In the genomic region with DNA sequence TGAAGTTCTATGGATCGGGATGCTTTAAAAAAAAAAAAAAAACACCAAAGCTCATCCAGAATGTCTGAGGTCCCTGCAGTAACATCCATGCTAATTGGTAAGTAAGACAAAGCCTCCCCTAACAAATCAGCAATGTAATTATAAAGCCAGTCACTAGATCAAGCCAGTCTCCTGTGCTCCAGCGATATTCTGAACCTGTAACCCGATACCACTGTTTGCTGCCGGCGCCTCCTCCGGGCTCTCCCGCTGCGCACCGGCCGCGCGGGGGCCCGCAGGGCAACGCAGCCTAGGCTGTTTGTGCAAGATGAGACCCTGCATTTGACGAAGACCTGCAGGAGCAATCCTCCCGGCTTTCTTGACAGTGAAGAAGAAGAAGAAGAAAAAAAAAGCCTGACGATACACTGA, we compare ENCODE assay signal across 8 cellular contexts. TPM values are rescaled to one million over a fixed set of nuclear protein-coding genes. Genes with fewer than 3 reads are reported as not detected.
DNase-seq lines count a peak whose midpoint lies in the region; ATAC-seq, FAIRE-seq and TF ChIP-seq lines count a peak whose summit lies in the region.

No MANE protein-coding gene starts in this region.

- peaks cover 100% of the 10 kb centered on the region for H3K79me2 ChIP-seq in PC-3 (ENCODE audit: low read length)
- H3K79me2 ChIP-seq in keratinocyte (ENCODE audit: control insufficient read depth, insufficient read depth, low read length): peaks cover 89% of the 10 kb centered on the region

- no peak for TF ChIP-seq RAD21 in Ishikawa (IDR thresholded peaks at IDR 0.05; ENCODE audit: low read depth)

- H3K9me2 ChIP-seq in PC-3 (replicated peaks; ENCODE audit: low read length): no peaks in the 10 kb centered on the region

- peaks cover 3% of the 10 kb centered on the region; the same call in 1 of the 2 replicates for H3K36me3 ChIP-seq in PC-3 (ENCODE audit: low read depth, low read length)
- H3K36me3 ChIP-seq in brain microvascular endothelial cell (replicated peaks): no peaks in the 10 kb centered on the region
- H3K36me3 ChIP-seq in keratinocyte (ENCODE audit: control insufficient read depth in 2 of 2, extremely low read depth in 1 of 2, insufficient read depth in 2 of 2, low read length in 2 of 2): no peaks in the 10 kb centered on the region

- no peaks in the 10 kb centered on the region for H3K9me1 ChIP-seq in keratinocyte (ENCODE audit: control insufficient read depth, extremely low read depth, insufficient read depth, low read length)

- peak overlapping the region; percentile 79 for H3K9ac ChIP-seq in PC-3 (ENCODE audit: low read length)
- peak overlapping the region; percentile 88 for H3K9ac ChIP-seq in keratinocyte (ENCODE audit: control insufficient read depth, extremely low read depth, insufficient read depth, low read length)

- peak; percentile 42; the same call in 1 of the 2 replicates for TF ChIP-seq EP300 in Ishikawa (IDR thresholded peaks at IDR 0.05; ENCODE audit: borderline replicate concordance)

- H3K27ac ChIP-seq in PC-3 (ENCODE audit: low read length) (peak overlapping the region; percentile 92), brain microvascular endothelial cell (peak overlapping the region; percentile 75), keratinocyte (ENCODE audit: control insufficient read depth, insufficient read depth, low read length) (peak overlapping the region; percentile 100)

- TF ChIP-seq CTCF in PC-3 (conservative IDR thresholded peaks at IDR 0.05; ENCODE audit: low read depth, low read length): peak; percentile 18; the same call in 1 of the 2 replicates
- TF ChIP-seq CTCF in brain microvascular endothelial cell (IDR thresholded peaks at IDR 0.05; ENCODE audit: low read depth, low read length, missing control alignments): peak; percentile 16
- peak in 1 of 3 experiments; percentile 4 for TF ChIP-seq CTCF in keratinocyte (optimal IDR thresholded peaks at IDR 0.05 in 1 of 3, IDR thresholded peaks at IDR 0.05 in 1 of 3, conservative IDR thresholded peaks at IDR 0.05 in 1 of 3; ENCODE audit: extremely low read depth in 1 of 3, insufficient read depth in 2 of 3, low read length in 3 of 3)

- H3K27me3 ChIP-seq in PC-3 (ENCODE audit: low read length) (no peaks in the 10 kb centered on the region), brain microvascular endothelial cell (replicated peaks) (no peaks in the 10 kb centered on the region), keratinocyte (ENCODE audit: control insufficient read depth, extremely low read depth, insufficient read depth, low read length) (no peaks in the 10 kb centered on the region)

- H3F3A ChIP-seq in PC-3 (ENCODE audit: low read length, unreplicated experiment): peaks cover 5% of the 10 kb centered on the region

- H4K20me1 ChIP-seq in PC-3 (ENCODE audit: low read length): peaks cover 17% of the 10 kb centered on the region
- no peaks in the 10 kb centered on the region for H4K20me1 ChIP-seq in keratinocyte (ENCODE audit: control insufficient read depth, extremely low read depth, insufficient read depth, low read length)

- CTCF ChIA-PET in PC-3 (lab: Charles Lee): interaction anchor here (0.6 to 2.8 kb wide), 4 partner anchors 9 to 106 kb away, joined by 3 to 18 read pairs (median 8); partner anchors contain the start of gene SERTAD2

- H3K4me2 ChIP-seq in PC-3 (ENCODE audit: low read length) (peak overlapping the region; percentile 93), keratinocyte (ENCODE audit: control insufficient read depth, extremely low read depth, insufficient read depth, low read depth, low read length) (peak overlapping the region; percentile 85)

- peak; percentile 13 for FAIRE-seq in keratinocyte (lab: Jason Lieb, UNC)

- in situ Hi-C loops in brain microvascular endothelial cell (cut with HindIII; ENCODE audit: low pct_ligation_motif_present, low sequenced_read_pairs): no loop called here

- H3K4me3 ChIP-seq in PC-3 (ENCODE audit: low read length) (peak overlapping the region; percentile 67), brain microvascular endothelial cell (ENCODE audit: low read depth, low read length) (peak overlapping the region; percentile 56), keratinocyte (ENCODE audit: control insufficient read depth in 2 of 3, extremely low read depth in 1 of 3, insufficient read depth in 2 of 3, low read depth in 1 of 3, low read length in 3 of 3) (peak overlapping the region; percentile 29 to 72 (median 46))

- H3K9me3 ChIP-seq in PC-3 (ENCODE audit: low read length): no peaks in the 10 kb centered on the region
- no peaks in the 10 kb centered on the region for H3K9me3 ChIP-seq in keratinocyte (ENCODE audit: control insufficient read depth, low read depth, low read length)

- intact Hi-C loops in PC-3 (cut with micrococcal nuclease): loop anchor here (2.0 kb wide), 1 partner anchor 50 kb away; no protein-coding TSS in a partner anchor

- no TSS peak for BruUV-seq in PC-3 (replicated peaks; lab: Mats Ljungman, UMichigan)

- ATAC-seq in PC-3 (peak; percentile 37), GM21723 (IDR thresholded peaks at IDR 0.05; ENCODE audit: unreplicated experiment) (no peak), GM19035 (IDR thresholded peaks at IDR 0.05; ENCODE audit: unreplicated experiment) (no peak)

- dilution Hi-C loops in keratinocyte (cut with MboI; ENCODE audit: extremely low pct_ligation_motif_present, low sequenced_read_pairs): no loop called here

- POLR2A ChIA-PET in PC-3 (lab: Charles Lee; ENCODE audit: unreplicated experiment): interaction anchor here (0.5 to 1.2 kb wide), 5 partner anchors 9 to 70 kb away, joined by 3 to 5 read pairs (median 3); partner anchors contain the start of gene SERTAD2

- H3K4me1 ChIP-seq in PC-3 (ENCODE audit: insufficient read depth, low read length) (peaks cover 87% of the 10 kb centered on the region), keratinocyte (ENCODE audit: control insufficient read depth, extremely low read depth, insufficient read depth, low read length) (peaks cover 90% of the 10 kb centered on the region)

- peak; percentile 76 for DNase-seq in EH (ENCODE audit: low read depth)
- DNase-seq in PC-3: peak; percentile 71
- peak; percentile 68 for DNase-seq in brain microvascular endothelial cell
- DNase-seq in keratinocyte (ENCODE audit: low read depth, low spot score): no peak
- peak; percentile 34 to 37 for DNase-seq in stimulated activated CD4-positive, alpha-beta T cell treated with anti-CD3 and anti-CD28 coated beads, Interleukin-2, amount 100 ng/mL, for 24 hours

- peak overlapping the region; percentile 52; the same call in 1 of the 2 replicates for H2AFZ ChIP-seq in PC-3 (ENCODE audit: low read length)
- no peak overlapping the region for H2AFZ ChIP-seq in keratinocyte (ENCODE audit: control insufficient read depth, low read length)

TF ChIP-seq in Ishikawa, 13 proteins besides CTCF, POLR2A, EP300 and RAD21 (continues in another document):
- TF ChIP-seq, protein P1, sequence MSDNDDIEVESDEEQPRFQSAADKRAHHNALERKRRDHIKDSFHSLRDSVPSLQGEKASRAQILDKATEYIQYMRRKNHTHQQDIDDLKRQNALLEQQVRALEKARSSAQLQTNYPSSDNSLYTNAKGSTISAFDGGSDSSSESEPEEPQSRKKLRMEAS (IDR thresholded peaks at IDR 0.05): 0 out of 2 replicates have a peak, but pooled peaks have one; percentile 35
- TF ChIP-seq EGR1 (IDR thresholded peaks at IDR 0.05) (no peak), TEAD4 (IDR thresholded peaks at IDR 0.05) (no peak), USF1 (IDR thresholded peaks at IDR 0.05) (no peak), CEBPB (IDR thresholded peaks at IDR 0.05) (no peak), REST (IDR thresholded peaks at IDR 0.05; ENCODE audit: low read depth) (no peak), FOXM1 (IDR thresholded peaks at IDR 0.05; ENCODE audit: borderline replicate concordance, low read depth) (no peak), NFIC (IDR thresholded peaks at IDR 0.05) (peak; percentile 18; the same call in 1 of the 2 replicates), YY1 (IDR thresholded peaks at IDR 0.05; ENCODE audit: low read depth) (no peak)

RNA-seq across cellular contexts. Expression of gene SERTAD2, which starts 8.7 kb away (rescaled TPM):
- total RNA-seq in PC-3 (2014; rRNA removed): 19.8 and 34.9 TPM in 2 replicates
- 11.2 to 13.4 TPM (median 13.1 TPM) in 3 replicates for polyA plus RNA-seq in keratinocyte
- 13.1 TPM for polyA plus RNA-seq in keratinocyte (2011; ENCODE audit: low read depth)
- polyA plus RNA-seq in keratinocyte (2011; cell fraction: cytosol; rRNA removed): 10.2 and 14.2 TPM in 2 replicates
- 20.6 and 23.7 TPM in 2 replicates for polyA plus RNA-seq in keratinocyte (2011; cell fraction: nucleus; rRNA removed)
- 16.7 and 27.2 TPM in 2 replicates for polyA plus RNA-seq in keratinocyte (2012; ENCODE audit: low replicate concordance)
- 13.2 to 19.6 TPM (median 16.9 TPM) in 3 replicates for polyA minus RNA-seq in keratinocyte
- polyA minus RNA-seq in keratinocyte (2011; cell fraction: cytosol; rRNA and poly(A)+ RNA removed): 15.2 TPM
- polyA minus RNA-seq in keratinocyte (2011; cell fraction: nucleus; rRNA and poly(A)+ RNA removed): 12.3 and 23.7 TPM in 2 replicates
